Comparison of ENCODE assay signal across 9 cellular contexts in the genomic region with DNA sequence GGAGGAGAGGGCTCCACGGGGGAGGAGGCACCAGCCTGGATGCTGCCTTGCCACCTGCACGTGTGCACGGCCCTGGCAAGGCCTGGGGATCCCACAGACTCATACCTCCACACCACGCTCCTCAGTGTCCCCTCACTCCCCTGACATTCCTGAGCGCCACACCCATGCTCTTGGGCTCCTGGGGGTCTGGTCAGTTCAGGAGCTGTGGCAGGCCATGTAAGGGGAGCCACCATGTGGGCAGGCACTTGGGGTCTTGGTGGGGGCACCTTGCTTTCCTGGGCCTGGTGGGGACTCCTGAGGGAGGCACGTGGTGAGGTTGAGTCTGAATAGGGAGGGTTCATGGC. TPM values are rescaled to one million over a fixed set of nuclear protein-coding genes. Genes with fewer than 3 reads are reported as not detected.
DNase-seq lines count a peak whose midpoint lies in the region; ATAC-seq and TF ChIP-seq lines count a peak whose summit lies in the region.
"Had no signal": no experiment of that assay in that cellular context is flagged by ENCODE, and none has a peak within 500 bp of the region (broad histone marks: within the 10 kb centered on the region; RNA-seq: fewer than 3 reads in every experiment).

No MANE protein-coding gene starts in this region.

- no peak for TF ChIP-seq POLR2A in spleen (IDR thresholded peaks at IDR 0.05)

- H4K20me1 ChIP-seq in smooth muscle cell (ENCODE audit: low read depth), result peaks cover 47% of the 10 kb centered on the region

- no peaks in the 10 kb centered on the region for H3K9me3 ChIP-seq in adipocyte (ENCODE audit: control insufficient read depth, low read length)
- H3K9me3 ChIP-seq in spleen, result no peaks in the 10 kb centered on the region
- no peaks in the 10 kb centered on the region for H3K9me3 ChIP-seq in smooth muscle cell (replicated peaks; ENCODE audit: low read depth)

- H3K4me1 ChIP-seq in adipocyte (ENCODE audit: control insufficient read depth, insufficient read depth, low read length), result peaks cover 31% of the 10 kb centered on the region
- peaks cover 15 to 61% (median 38%) of the 10 kb centered on the region in 6 donors for H3K4me1 ChIP-seq in spleen
- H3K4me1 ChIP-seq in smooth muscle cell (ENCODE audit: low read depth), result peaks cover 8% of the 10 kb centered on the region

- H3F3A ChIP-seq in smooth muscle cell (ENCODE audit: low read depth), result no peaks in the 10 kb centered on the region

- no peak overlapping the region for H3K4me2 ChIP-seq in smooth muscle cell

- no peaks in the 10 kb centered on the region for H3K36me3 Mint-ChIP-seq in immature natural killer cell

- no peaks in the 10 kb centered on the region for H3K27me3 ChIP-seq in GM06990 (replicated peaks; ENCODE audit: control insufficient read depth, insufficient read depth, low read length)
- no peaks in the 10 kb centered on the region for H3K27me3 ChIP-seq in adipocyte (replicated peaks; ENCODE audit: control insufficient read depth, insufficient read depth, low read length)
- no peaks in the 10 kb centered on the region for H3K27me3 ChIP-seq in spleen (replicated peaks in 1 of 7)
- no peaks in the 10 kb centered on the region for H3K27me3 ChIP-seq in smooth muscle cell (ENCODE audit: low read depth)

- peak overlapping the region; percentile 66 for H3K9ac ChIP-seq in adipocyte (ENCODE audit: low read length)
- no peak overlapping the region for H3K9ac ChIP-seq in smooth muscle cell (ENCODE audit: low read depth)

- intact Hi-C loops in spleen (cut with DNase I; ENCODE audit: low total_unique reads), result no loop called here

- no peaks in the 10 kb centered on the region for H3K4me1 Mint-ChIP-seq in immature natural killer cell

- H3K79me2 ChIP-seq in smooth muscle cell (ENCODE audit: low read depth), result no peaks in the 10 kb centered on the region

- no peak overlapping the region for H2AFZ ChIP-seq in smooth muscle cell (ENCODE audit: low read depth)

- 50 to 87% (median 74%) methylated on average over 3 to 6 of the region's 6 CpGs for WGBS in spleen, 5 donors
- 89% methylated on average over 6 of the region's 6 CpGs for WGBS in smooth muscle cell (ENCODE audit: low lambda C conversion rate)

- peak overlapping the region in 4 of 6 donors; percentile 49 to 60 (median 54) for H3K27ac Mint-ChIP-seq in immature natural killer cell

- H3K4me3 ChIP-seq in GM06990 (replicated peaks; ENCODE audit: low read depth, low read length), result no peak overlapping the region
- H3K4me3 ChIP-seq in adipocyte (ENCODE audit: low read length), result no peak overlapping the region
- H3K4me3 ChIP-seq in spleen, result no peak overlapping the region
- H3K4me3 ChIP-seq in smooth muscle cell, result no peak overlapping the region

- peaks cover 24% of the 10 kb centered on the region for H3K36me3 ChIP-seq in GM06990 (ENCODE audit: control insufficient read depth, insufficient read depth, low read length)
- peaks cover 21% of the 10 kb centered on the region for H3K36me3 ChIP-seq in adipocyte (ENCODE audit: control insufficient read depth, insufficient read depth, low read length, severe bottlenecking)
- peaks cover 0 to 44% (median 34%) of the 10 kb centered on the region in 6 donors for H3K36me3 ChIP-seq in spleen
- no peaks in the 10 kb centered on the region for H3K36me3 ChIP-seq in smooth muscle cell (ENCODE audit: low read depth)

- peak; percentile 10 for DNase-seq in GM06990 (ENCODE audit: extremely low read depth, insufficient read length)
- DNase-seq in adipocyte (ENCODE audit: low read depth), result no peak
- no peak for DNase-seq in immature natural killer cell
- no peak for DNase-seq in spleen
- no peak for DNase-seq in smooth muscle cell (lab: John Stamatoyannopoulos, UW; ENCODE audit: unreplicated experiment)
- no peak for DNase-seq in islet precursor cell
- DNase-seq: activated gamma-delta T cell treated with Interleukin-2 at 50 U/mL for 16 hours had no signal

- no peaks in the 10 kb centered on the region for H3K9me3 Mint-ChIP-seq in immature natural killer cell

- H3K4me3 Mint-ChIP-seq in immature natural killer cell, result no peak overlapping the region

- peaks cover 0 to 10% (median 2%) of the 10 kb centered on the region in 3 donors for H3K27me3 Mint-ChIP-seq in immature natural killer cell (ENCODE audit: low read depth in 3 of 3)

- TF ChIP-seq CTCF in GM06990 (IDR thresholded peaks at IDR 0.05; ENCODE audit: insufficient read depth, low read length, poor library complexity, severe bottlenecking), result no peak
- TF ChIP-seq CTCF in spleen (IDR thresholded peaks at IDR 0.05 in 8 of 11, conservative IDR thresholded peaks at IDR 0.05 in 3 of 11), result no peak
- TF ChIP-seq CTCF in smooth muscle cell (IDR thresholded peaks at IDR 0.05; ENCODE audit: borderline replicate concordance, insufficient read depth, poor library complexity, severe bottlenecking), result no peak

- H3K27ac ChIP-seq in spleen (peak overlapping the region in 6 of 8 donors; percentile 69 to 81 (median 77)), smooth muscle cell (ENCODE audit: low read depth) (no peak overlapping the region)

- ATAC-seq in HG02588 (IDR thresholded peaks at IDR 0.05; ENCODE audit: unreplicated experiment) (no peak), GM21737 (IDR thresholded peaks at IDR 0.05; ENCODE audit: unreplicated experiment) (no peak)

RNA-seq across cellular contexts. Expression of gene GJC2, which starts 1.4 kb away (rescaled TPM):
- polyA plus RNA-seq in immature natural killer cell (not detected), spleen (under 1 TPM; 0.35 to 0.96 (median 0.67) TPM), smooth muscle cell (0.29 and 0.63 TPM in 2 replicates)
- total RNA-seq in spleen (1 to 10 TPM in 6 of 7 donors, under 1 TPM in 1; 0.94 to 3.5 (median 2.4) TPM), smooth muscle cell (0.13 TPM in 1 of 2 replicates, not detected in the other)

RNA-seq across cellular contexts. Expression of gene GUK1, which starts 11.1 kb away (rescaled TPM):
- polyA plus RNA-seq in immature natural killer cell (100 to 1,000 TPM; 516 to 803 (median 763) TPM), spleen (100 to 1,000 TPM; 279 to 499 (median 316) TPM), smooth muscle cell (460 and 465 TPM in 2 replicates)
- total RNA-seq in spleen (100 to 1,000 TPM; 167 to 218 (median 186) TPM), smooth muscle cell (165 and 205 TPM in 2 replicates)

RNA-seq across cellular contexts. Expression of gene IBA57, which starts 14.5 kb away (rescaled TPM):
- polyA plus RNA-seq in immature natural killer cell, result 1 to 10 TPM; 2.0 to 4.4 (median 2.0) TPM
- total RNA-seq in spleen, result 10 to 100 TPM in 5 of 7 donors, 1 to 10 TPM in 2; 7.1 to 14.7 (median 11.6) TPM
- 1 to 10 TPM in 2 of 3 donors, under 1 TPM in 1; 0.59 to 4.3 (median 1.1) TPM for polyA plus RNA-seq in spleen
- 1.8 and 1.9 TPM in 2 replicates for total RNA-seq in smooth muscle cell
- polyA plus RNA-seq in smooth muscle cell, result 1.6 and 3.9 TPM in 2 replicates

RNA-seq across cellular contexts. Expression of gene MRPL55, which starts 42.0 kb away (rescaled TPM):
- polyA plus RNA-seq in immature natural killer cell (100 to 1,000 TPM; 125 to 230 (median 129) TPM), spleen (100 to 1,000 TPM in 2 of 3 donors, 10 to 100 TPM in 1; 95.2 to 114 (median 111) TPM), smooth muscle cell (169 and 178 TPM in 2 replicates)
- total RNA-seq in spleen (100 to 1,000 TPM in 1 of 7 donors, 10 to 100 TPM in 6; 32.3 to 103 (median 39.0) TPM), smooth muscle cell (72.8 and 83.4 TPM in 2 replicates)

RNA-seq across cellular contexts. Expression of gene C1orf35, which starts 48.0 kb away (rescaled TPM):
- polyA plus RNA-seq in immature natural killer cell (10 to 100 TPM in 2 of 3 donors, 1 to 10 TPM in 1; 1.8 to 21.7 (median 16.6) TPM), spleen (10 to 100 TPM; 18.7 to 23.4 (median 21.7) TPM), smooth muscle cell (18.7 and 31.1 TPM in 2 replicates)
- total RNA-seq in spleen (10 to 100 TPM in 6 of 7 donors, 1 to 10 TPM in 1; 7.3 to 14.2 (median 11.9) TPM), smooth muscle cell (5.2 and 7.6 TPM in 2 replicates)
